8 cellular contexts compared by ENCODE assay signal in genomic region chr4:51842554-51843308, GRCh38. TPM values are rescaled to one million over a fixed set of nuclear protein-coding genes. Genes with fewer than 3 reads are reported as not detected.
A peak's percentile ranks its signal among the peaks of the same experiment; 100 is the strongest.
DNase-seq lines count a peak whose midpoint lies in the region; ATAC-seq and TF ChIP-seq lines count a peak whose summit lies in the region.

DCUN1D4 (plus strand) TSS chr4:51843153; CDS start chr4:51843243, 90 bp downstream.

- H3K36me3 Mint-ChIP-seq in immature natural killer cell = no peaks in the 10 kb centered on the region

- H3K4me3 Mint-ChIP-seq in immature natural killer cell = peak within 1 kb of the TSS; percentile 94 to 98 (median 95)

- peak within 1 kb of the TSS; percentile 87 for H3K4me3 ChIP-seq in AG10803 (ENCODE audit: low read length)

- ATAC-seq in GM19023 (IDR thresholded peaks at IDR 0.05; ENCODE audit: unreplicated experiment) (peak; percentile 94), HG03280 (IDR thresholded peaks at IDR 0.05; ENCODE audit: unreplicated experiment) (peak; percentile 96)

- TF ChIP-seq CTCF in AG10803 (conservative IDR thresholded peaks at IDR 0.05; ENCODE audit: low read length) = peak; percentile 41

- H3K27me3 Mint-ChIP-seq in immature natural killer cell (ENCODE audit: low read depth in 3 of 3) = peaks cover 9 to 14% (median 9%) of the 10 kb centered on the region in 3 donors

- H3K27ac Mint-ChIP-seq in immature natural killer cell = peak within 1 kb of the TSS; percentile 82 to 95 (median 86)

- H3K4me1 Mint-ChIP-seq in immature natural killer cell = peaks cover 17 to 40% of the 10 kb centered on the region in 2 donors

- DNase-seq in AG10803 (ENCODE audit: low read depth) = peak; percentile 100
- peak; percentile 91 for DNase-seq in NCI-H345 treated with DMSO at 0.1 percent for 48 hours (lab: John Stamatoyannopoulos, UW; ENCODE audit: unreplicated experiment)
- DNase-seq in activated CD4-positive, CD25-positive, alpha-beta regulatory T cell (lab: John Stamatoyannopoulos, UW) = peak; percentile 95 to 98 (median 97)
- peak; percentile 97 for DNase-seq in central memory CD4-positive, alpha-beta T cell
- peak; percentile 98 for DNase-seq in immature natural killer cell
- DNase-seq in smooth muscle cell of the brain vasculature (ENCODE audit: low read depth, low spot score) = peak; percentile 99

- no peaks in the 10 kb centered on the region for H3K9me3 Mint-ChIP-seq in immature natural killer cell

RNA-seq across cellular contexts. Expression of gene DCUN1D4, which starts in this region (rescaled TPM):
- polyA plus RNA-seq in immature natural killer cell = 1 to 10 TPM; 3.9 to 7.5 (median 6.7) TPM

Comparison
In these comparisons a context has a peak if more than half of its experiments do, and no peak if none do; other contexts are left out.
1. Peak in every context shown above with its lines: DNase-seq, ATAC-seq and H3K4me3 ChIP-seq.